ENCODE assay signal across 14 cellular contexts in the genomic region with DNA sequence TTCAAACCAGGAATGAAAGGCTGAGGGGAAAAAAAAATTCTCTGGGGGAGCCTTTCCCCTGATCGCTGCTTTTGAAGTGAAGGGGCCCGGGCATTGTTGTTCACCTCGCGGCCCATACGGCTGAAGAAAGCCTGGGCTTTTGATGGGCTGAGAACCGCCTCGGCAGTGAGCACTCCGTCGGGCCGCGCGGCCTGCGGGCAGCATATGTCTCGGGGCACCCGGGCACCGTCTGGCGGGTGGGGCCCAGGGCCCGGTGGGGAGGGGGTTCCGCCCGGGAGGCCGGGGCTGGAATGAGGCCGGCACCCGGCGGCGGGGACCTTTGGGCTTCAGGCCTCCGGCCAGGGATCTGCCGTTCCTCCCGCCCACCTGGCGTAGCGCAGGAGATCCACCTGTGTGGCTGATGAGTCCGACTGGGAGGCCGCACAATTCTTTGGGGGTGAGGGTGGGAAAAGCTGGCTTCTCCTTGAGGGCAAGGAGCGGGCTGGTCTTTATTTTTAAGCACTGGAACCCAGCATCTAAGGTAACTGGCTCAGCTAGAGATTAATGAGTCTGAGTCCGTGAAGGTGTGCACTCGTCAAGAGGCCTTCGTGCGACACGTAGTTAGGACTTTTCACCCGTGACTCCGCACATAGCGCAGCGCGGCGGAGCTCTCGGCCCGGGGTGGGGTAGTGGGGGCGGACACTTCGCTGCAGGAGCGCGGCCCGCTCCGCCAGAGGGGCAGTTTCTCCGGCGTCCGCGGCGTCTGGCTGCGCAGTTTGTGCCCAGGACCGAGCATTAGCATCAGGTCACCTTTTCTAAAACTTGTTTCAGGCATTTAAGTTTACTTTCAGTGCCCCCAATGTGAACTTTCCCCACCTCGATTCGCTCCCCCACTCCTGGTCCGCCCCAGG. TPM values are rescaled to one million over a fixed set of nuclear protein-coding genes. Genes with fewer than 3 reads are reported as not detected.
A peak's percentile ranks its signal among the peaks of the same experiment; 100 is the strongest.
DNase-seq lines count a peak whose midpoint lies in the region; ATAC-seq, FAIRE-seq and TF ChIP-seq lines count a peak whose summit lies in the region.
"Had no signal": no experiment of that assay in that cellular context is flagged by ENCODE, and none has a peak within 500 bp of the region (broad histone marks: within the 10 kb centered on the region; RNA-seq: fewer than 3 reads in every experiment).

No MANE protein-coding gene starts in this region.

- intact Hi-C loops in HepG2 (cut with micrococcal nuclease; ENCODE audit: unreplicated experiment): loop anchor here (5.0 kb wide), 1 partner anchor 242 kb away; no protein-coding TSS in a partner anchor
- intact Hi-C loops in transverse colon (cut with DNase I; ENCODE audit: low total_unique reads): no loop called here
- intact Hi-C loops in ovary (cut with DNase I): no loop called here

- no peak overlapping the region for H3K27ac ChIP-seq in HepG2 (ENCODE audit: extremely low read length, insufficient read depth, low read length)
- H3K27ac ChIP-seq in transverse colon: peak overlapping the region; percentile 87 to 94 (median 90)
- no peak overlapping the region for H3K27ac ChIP-seq in ovary

- TF ChIP-seq EP300 in HepG2 (IDR thresholded peaks at IDR 0.05; ENCODE audit: low read depth in 2 of 2, low read length in 2 of 2): no peak
- TF ChIP-seq EP300 in HepG2 (CRISPR knock-in tag; IDR thresholded peaks at IDR 0.05; ENCODE audit: borderline replicate concordance): no peak
- no peak for TF ChIP-seq EP300 in transverse colon (IDR thresholded peaks at IDR 0.05; ENCODE audit: low read depth)
- TF ChIP-seq EP300 in ovary (IDR thresholded peaks at IDR 0.05): no peak

- H3K9ac ChIP-seq in HepG2 (ENCODE audit: insufficient read depth, low read depth, low read length): no peak overlapping the region

- no peak overlapping the region for H2AFZ ChIP-seq in HepG2 (ENCODE audit: low read length)

- H3K9me3 ChIP-seq in HepG2 (ENCODE audit: low read length) (no peaks in the 10 kb centered on the region), transverse colon (no peaks in the 10 kb centered on the region), ovary (no peaks in the 10 kb centered on the region)

- no peaks in the 10 kb centered on the region; a peak in 1 of 5 replicates for H3K27me3 ChIP-seq in HepG2 (ENCODE audit: control insufficient read depth in 1 of 2, insufficient read depth in 2 of 2, low read length in 2 of 2)
- H3K27me3 ChIP-seq in transverse colon: peaks cover 70% of the 10 kb centered on the region
- no peaks in the 10 kb centered on the region for H3K27me3 ChIP-seq in ovary

- H3K4me2 ChIP-seq in HepG2 (ENCODE audit: low read depth, low read length): peak overlapping the region; percentile 45

- no peaks in the 10 kb centered on the region for H3K36me3 ChIP-seq in HepG2 (replicated peaks in 1 of 2; ENCODE audit: control insufficient read depth in 1 of 2, insufficient read depth in 2 of 2, low read length in 2 of 2)
- H3K36me3 ChIP-seq in transverse colon: no peaks in the 10 kb centered on the region
- H3K36me3 ChIP-seq in ovary: no peaks in the 10 kb centered on the region

- TF ChIP-seq POLR2A in HepG2 (IDR thresholded peaks at IDR 0.05; ENCODE audit: insufficient read depth in 1 of 2, low read depth in 2 of 2, low read length in 2 of 2) (no peak), transverse colon (IDR thresholded peaks at IDR 0.05) (peak; percentile 70), ovary (IDR thresholded peaks at IDR 0.05) (no peak)

- H3K4me3 ChIP-seq in WI38 (ENCODE audit: low read depth, low read length) (peak overlapping the region; percentile 53; the same call in 1 of the 2 replicates), HepG2 (replicated peaks in 1 of 3; ENCODE audit: insufficient read depth in 1 of 3, low read depth in 2 of 3, low read length in 3 of 3) (peak overlapping the region in 1 of 3 experiments; percentile 70; a peak in 3 of 6 replicates), transverse colon (peak overlapping the region in 3 of 4 donors; percentile 42 to 57 (median 45)), ovary (no peak overlapping the region)

- no TSS peak for BruUV-seq in HepG2 (replicated peaks; lab: Mats Ljungman, UMichigan)

- 95% methylated on average over 62 of the region's 62 CpGs for WGBS in HepG2 (ENCODE audit: low lambda C conversion rate)
- 29% methylated on average over 42 of the region's 62 CpGs; no CpG with 5 or more reads in 1 of the 2 donors for WGBS in transverse colon (ENCODE audit: low coverage in 1 of 2), 2 donors
- 5 to 10% (median 7%) methylated on average over 53 to 62 of the region's 62 CpGs for WGBS in ovary, 3 donors

- TF ChIP-seq CTCF in WI38 (IDR thresholded peaks at IDR 0.05; ENCODE audit: low read depth, low read length) (no peak), HepG2 (CRISPR knock-in tag; IDR thresholded peaks at IDR 0.05) (no peak), transverse colon (IDR thresholded peaks at IDR 0.05) (no peak), ovary (IDR thresholded peaks at IDR 0.05) (no peak)

- DNase-seq in NCI-H345 (lab: John Stamatoyannopoulos, UW): peak; percentile 66
- DNase-seq in NCI-H345 treated with DMSO at 0.1 percent for 48 hours (lab: John Stamatoyannopoulos, UW; ENCODE audit: unreplicated experiment): no peak
- DNase-seq in HepG2 (ENCODE audit: low spot score): no peak
- peak; percentile 61 for DNase-seq in transverse colon
- no peak for DNase-seq in inferior parietal cortex (ENCODE audit: extremely low spot score)
- no peak for DNase-seq in ovary
- no peak for DNase-seq in activated naive CD4-positive, alpha-beta T cell treated with Interleukin-2 at 50 U/mL for 16 hours
- DNase-seq: ACHN; activated T-cell treated with anti-CD3 and anti-CD28 coated beads, Interleukin-2, amount 50 U/mL, for 72 hours; central memory CD4-positive, alpha-beta T cell; naive B cell had no signal

- peaks cover 31% of the 10 kb centered on the region for H3K4me1 ChIP-seq in HepG2 (ENCODE audit: insufficient read depth, low read length)
- H3K4me1 ChIP-seq in transverse colon: peaks cover 4 to 37% (median 18%) of the 10 kb centered on the region in 4 donors
- no peaks in the 10 kb centered on the region for H3K4me1 ChIP-seq in ovary (ENCODE audit: insufficient read depth)

- TF ChIP-seq RAD21 in HepG2 (CRISPR knock-in tag; IDR thresholded peaks at IDR 0.05): no peak

- no peaks in the 10 kb centered on the region for H4K20me1 ChIP-seq in HepG2 (ENCODE audit: insufficient read depth, low read length)

- in situ Hi-C loops in HepG2 (cut with HindIII; ENCODE audit: extremely low pct_ligation_motif_present, low pct_unique_long_range_greater_than_20kb): no loop called here
- in situ Hi-C loops in transverse colon (cut with MboI; ENCODE audit: low pct_ligation_motif_present in 1 of 4, low pct_unique_long_range_greater_than_20kb in 1 of 4, low sequenced_read_pairs in 3 of 4): loop anchor here in 1 of 4 donors (10.0 kb wide), 1 partner anchor 340 kb away; no protein-coding TSS in a partner anchor

- CTCF ChIA-PET in HepG2 (lab: Yijun Ruan, JAX; ENCODE audit: low intra/inter-chr PET ratio, low total read pairs): no interaction called here

- H3K79me2 ChIP-seq in HepG2 (ENCODE audit: insufficient read depth, low read length): peaks cover 12% of the 10 kb centered on the region

- POLR2A ChIA-PET in HepG2 (lab: Yijun Ruan, JAX): interaction anchor here (1.1 to 3.4 kb wide), 3 partner anchors 11 to 347 kb away, joined by 3 to 15 read pairs (median 4); partner anchors contain the start of genes FOXA1 and TTC6

- ATAC-seq in HepG2: no peak
- ATAC-seq: activated T-cell treated with anti-CD3 and anti-CD28 coated beads, Interleukin-2, amount 50 U/mL, for 72 hours had no signal

- no peak for FAIRE-seq in HepG2 (lab: Jason Lieb, UNC)
- FAIRE-seq: frontal cortex, G401.6 had no signal

RNA-seq across cellular contexts. Expression of gene FOXA1, which starts 10.6 kb away (rescaled TPM):
- total RNA-seq in HepG2 (2016; rRNA removed; fragmentation: Illumina TruSeq; extraction: Trizol) (58.1 and 58.6 TPM in 2 replicates), transverse colon (100 to 1,000 TPM in 1 of 4 donors, 10 to 100 TPM in 3; 53.2 to 157 (median 71.4) TPM), ovary (1 to 10 TPM in 1 of 7 donors, under 1 TPM in 2, not detected in 4; 0.12 to 2.9 (median 0.31) TPM)
- 14.5 and 16.1 TPM in 2 replicates for total RNA-seq in HepG2 (2016; cell fraction: cytosol; rRNA removed; fragmentation: Illumina TruSeq; extraction: Trizol; ENCODE audit: low read depth)
- total RNA-seq in HepG2 (2016; cell fraction: insoluble cytoplasmic fraction; rRNA removed; fragmentation: Illumina TruSeq; extraction: Trizol): 51.7 and 53.7 TPM in 2 replicates
- total RNA-seq in HepG2 (2016; cell fraction: membrane; rRNA removed; fragmentation: Illumina TruSeq; extraction: Trizol): 58.2 and 61.8 TPM in 2 replicates
- total RNA-seq in HepG2 (2016; cell fraction: nucleus; rRNA removed; fragmentation: Illumina TruSeq; extraction: Trizol): 59.1 and 60.1 TPM in 2 replicates
- polyA plus RNA-seq in HepG2 (2011; rRNA removed) (43.4 and 47.6 TPM in 2 replicates), ovary (not detected)
- polyA plus RNA-seq in HepG2 (2011; cell fraction: cytosol; rRNA removed): 41.8 and 44.7 TPM in 2 replicates
- polyA plus RNA-seq in HepG2 (2011; cell fraction: nucleus; rRNA removed): 54.5 and 66.1 TPM in 2 replicates
- polyA plus RNA-seq in HepG2 (2012): 32.0 and 32.4 TPM in 2 replicates
- polyA plus RNA-seq in HepG2 (2016; cell fraction: cytosol; fragmentation: Illumina TruSeq; extraction: Trizol; ENCODE audit: low read depth): 9.3 and 9.9 TPM in 2 replicates
- polyA plus RNA-seq in HepG2 (2016; cell fraction: insoluble cytoplasmic fraction; fragmentation: Illumina TruSeq; extraction: Trizol; ENCODE audit: low read depth): 93.1 and 102 TPM in 2 replicates
- 37.3 and 39.0 TPM in 2 replicates for polyA plus RNA-seq in HepG2 (2016; cell fraction: membrane; fragmentation: Illumina TruSeq; extraction: Trizol; ENCODE audit: low read depth)
- polyA plus RNA-seq in HepG2 (2016; cell fraction: nucleus; fragmentation: Illumina TruSeq; extraction: Trizol; ENCODE audit: insufficient read depth, low read depth): 98.8 and 112 TPM in 2 replicates
- polyA minus RNA-seq in HepG2 (2011; rRNA and poly(A)+ RNA removed; ENCODE audit: low replicate concordance): 4.0 and 60.9 TPM in 2 replicates
- 54.0 and 57.6 TPM in 2 replicates for polyA minus RNA-seq in HepG2 (2011; cell fraction: cytosol; rRNA and poly(A)+ RNA removed)
- polyA minus RNA-seq in HepG2 (2011; cell fraction: nucleus; rRNA and poly(A)+ RNA removed): 76.0 and 85.0 TPM in 2 replicates
- total RNA-seq: frontal cortex had no signal

RNA-seq across cellular contexts. Expression of gene TTC6, which starts 11.0 kb away (rescaled TPM):
- total RNA-seq in HepG2 (2016; rRNA removed; fragmentation: Illumina TruSeq; extraction: Trizol) (13.2 and 27.4 TPM in 2 replicates), transverse colon (10 to 100 TPM in 1 of 4 donors, 1 to 10 TPM in 3; 1.5 to 12.5 (median 4.9) TPM), ovary (under 1 TPM in 3 of 7 donors, not detected in 4; 0.05 to 0.92 (median 0.58) TPM)
- 21.5 and 24.0 TPM in 2 replicates for total RNA-seq in HepG2 (2016; cell fraction: cytosol; rRNA removed; fragmentation: Illumina TruSeq; extraction: Trizol; ENCODE audit: low read depth)
- 11.2 and 26.5 TPM in 2 replicates for total RNA-seq in HepG2 (2016; cell fraction: insoluble cytoplasmic fraction; rRNA removed; fragmentation: Illumina TruSeq; extraction: Trizol)
- 16.2 and 16.4 TPM in 2 replicates for total RNA-seq in HepG2 (2016; cell fraction: membrane; rRNA removed; fragmentation: Illumina TruSeq; extraction: Trizol)
- total RNA-seq in HepG2 (2016; cell fraction: nucleus; rRNA removed; fragmentation: Illumina TruSeq; extraction: Trizol): 87.8 and 88.1 TPM in 2 replicates
- polyA plus RNA-seq in HepG2 (2011; rRNA removed) (8.6 and 9.3 TPM in 2 replicates), ovary (not detected)
- 2.6 and 3.9 TPM in 2 replicates for polyA plus RNA-seq in HepG2 (2011; cell fraction: cytosol; rRNA removed)
- polyA plus RNA-seq in HepG2 (2011; cell fraction: nucleus; rRNA removed): 28.3 and 28.6 TPM in 2 replicates
- polyA plus RNA-seq in HepG2 (2012): 7.9 and 8.5 TPM in 2 replicates
- polyA plus RNA-seq in HepG2 (2016; cell fraction: cytosol; fragmentation: Illumina TruSeq; extraction: Trizol; ENCODE audit: low read depth): 3.5 and 4.5 TPM in 2 replicates
- polyA plus RNA-seq in HepG2 (2016; cell fraction: insoluble cytoplasmic fraction; fragmentation: Illumina TruSeq; extraction: Trizol; ENCODE audit: low read depth): 5.4 and 8.4 TPM in 2 replicates
- polyA plus RNA-seq in HepG2 (2016; cell fraction: membrane; fragmentation: Illumina TruSeq; extraction: Trizol; ENCODE audit: low read depth): 4.9 and 5.2 TPM in 2 replicates
- 52.2 and 52.8 TPM in 2 replicates for polyA plus RNA-seq in HepG2 (2016; cell fraction: nucleus; fragmentation: Illumina TruSeq; extraction: Trizol; ENCODE audit: insufficient read depth, low read depth)
- 0.61 and 8.5 TPM in 2 replicates for polyA minus RNA-seq in HepG2 (2011; rRNA and poly(A)+ RNA removed; ENCODE audit: low replicate concordance)
- 4.9 and 5.1 TPM in 2 replicates for polyA minus RNA-seq in HepG2 (2011; cell fraction: cytosol; rRNA and poly(A)+ RNA removed)
- polyA minus RNA-seq in HepG2 (2011; cell fraction: nucleus; rRNA and poly(A)+ RNA removed): 136 TPM in 2 replicates
- total RNA-seq: activated T-cell treated with anti-CD3 and anti-CD28 coated beads, Interleukin-2, amount 50 U/mL, for 72 hours had no signal

Comparison
In these comparisons a context has a peak if more than half of its experiments do, and no peak if none do; other contexts are left out.
1. DNase-seq: peak in NCI-H345 (single experiment) and transverse colon (single experiment); none in NCI-H345 treated with DMSO at 0.1 percent for 48 hours (single experiment), HepG2 (single experiment), inferior parietal cortex (single experiment), ovary (0 of 5) and activated naive CD4-positive, alpha-beta T cell treated with Interleukin-2 at 50 U/mL for 16 hours (single experiment).
2. H3K27ac ChIP-seq: peak in transverse colon (4 of 4); none in HepG2 (single experiment) and ovary (0 of 2).